ENCODE assay signal across 9 cellular contexts in the genomic region with DNA sequence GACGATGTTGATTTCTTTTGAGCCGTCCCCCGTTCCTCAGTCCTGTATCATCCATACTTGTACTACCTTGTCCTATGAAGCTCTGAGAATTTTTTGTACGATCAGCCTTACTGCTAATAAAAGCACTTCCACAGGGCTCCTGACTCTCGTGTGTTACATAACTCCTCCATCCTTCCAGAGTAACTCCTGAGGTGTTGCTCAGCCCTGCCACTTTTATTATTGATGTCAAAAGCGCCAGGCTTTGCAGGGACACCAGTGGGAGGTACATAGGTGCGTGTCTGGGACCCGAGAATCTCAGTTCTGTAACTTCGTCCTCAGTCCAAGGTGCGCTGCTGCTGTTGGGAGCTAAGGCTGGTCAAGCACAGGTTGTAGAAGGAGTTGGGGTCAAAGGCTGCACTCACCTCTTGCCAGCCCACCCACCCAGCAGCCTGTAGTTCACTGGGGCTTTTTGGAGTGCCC. TPM values are rescaled to one million over a fixed set of nuclear protein-coding genes. Genes with fewer than 3 reads are reported as not detected.
DNase-seq lines count a peak whose midpoint lies in the region; FAIRE-seq and TF ChIP-seq lines count a peak whose summit lies in the region.
"Had no signal": no experiment of that assay in that cellular context is flagged by ENCODE, and none has a peak within 500 bp of the region (broad histone marks: within the 10 kb centered on the region; RNA-seq: fewer than 3 reads in every experiment).

No MANE protein-coding gene starts in this region.

- H3K4me3 ChIP-seq in iPS DF 6.9 (ENCODE audit: low read length) (peak overlapping the region; percentile 87; the same call in 1 of the 2 replicates), spleen (peak overlapping the region in 7 of 8 donors; percentile 60 to 85 (median 74))

- peaks cover 23% of the 10 kb centered on the region for H3K27me3 Mint-ChIP-seq in activated CD4-positive, alpha-beta memory T cell treated with anti-CD3 and anti-CD28 coated beads, Interleukin-2, amount 10 ng/mL, durations not matched to agents 7 days and 5 days

- H3K36me3 ChIP-seq in iPS DF 6.9 (ENCODE audit: control insufficient read depth, insufficient read depth, low read length) (peaks cover 40% of the 10 kb centered on the region), spleen (peaks cover 0 to 52% (median 48%) of the 10 kb centered on the region in 6 donors)

- no CpG with 5 or more reads among the region's 10 CpGs for WGBS in iPS DF 6.9 (ENCODE audit: insufficient coverage, insufficient read length)
- 71 to 86% (median 76%) methylated on average over 10 of the region's 10 CpGs for WGBS in spleen, 5 donors

- H3K27me3 ChIP-seq in iPS DF 6.9 (ENCODE audit: control insufficient read depth, insufficient read depth, low read length) (no peaks in the 10 kb centered on the region), spleen (replicated peaks in 1 of 7) (peaks cover 0 to 36% (median 9%) of the 10 kb centered on the region in 7 donors)

- peaks cover 62% of the 10 kb centered on the region for H3K4me1 Mint-ChIP-seq in activated CD4-positive, alpha-beta memory T cell treated with anti-CD3 and anti-CD28 coated beads, Interleukin-2, amount 10 ng/mL, durations not matched to agents 7 days and 5 days

- H3K27ac ChIP-seq in iPS DF 6.9 (ENCODE audit: low read length) = no peak overlapping the region
- peak overlapping the region in 6 of 8 donors; percentile 81 to 91 (median 88) for H3K27ac ChIP-seq in spleen

- POLR2A ChIA-PET in activated CD4-positive, alpha-beta memory T cell treated with anti-CD3 and anti-CD28 coated beads, Interleukin-2, amount 10 ng/mL, durations not matched to agents 7 days and 5 days (lab: Charles Lee) = interaction anchor here (0.8 to 7.4 kb wide), 4 partner anchors 12 to 303 kb away, joined by 3 to 251 read pairs (median 8); partner anchors contain the start of genes FBXO24, LRCH4, SLC12A9 and SRRT

- H3K9me3 Mint-ChIP-seq in activated CD4-positive, alpha-beta memory T cell treated with anti-CD3 and anti-CD28 coated beads, Interleukin-2, amount 10 ng/mL, durations not matched to agents 7 days and 5 days = no peaks in the 10 kb centered on the region

- H3K36me3 Mint-ChIP-seq in activated CD4-positive, alpha-beta memory T cell treated with anti-CD3 and anti-CD28 coated beads, Interleukin-2, amount 10 ng/mL, durations not matched to agents 7 days and 5 days (ENCODE audit: low read depth) = peaks cover 51% of the 10 kb centered on the region

- no peak for TF ChIP-seq CTCF in spleen (IDR thresholded peaks at IDR 0.05 in 8 of 11, conservative IDR thresholded peaks at IDR 0.05 in 3 of 11)

- H3K27ac Mint-ChIP-seq in activated CD4-positive, alpha-beta memory T cell treated with anti-CD3 and anti-CD28 coated beads, Interleukin-2, amount 10 ng/mL, durations not matched to agents 7 days and 5 days = peak overlapping the region; percentile 95

- intact Hi-C loops in spleen (cut with DNase I; ENCODE audit: low total_unique reads) = no loop called here

- CTCF ChIA-PET in activated CD4-positive, alpha-beta memory T cell treated with anti-CD3 and anti-CD28 coated beads, Interleukin-2, amount 10 ng/mL, durations not matched to agents 7 days and 5 days (lab: Charles Lee) = interaction anchor here (0.9 to 2.1 kb wide), 5 partner anchors 9 to 183 kb away, joined by 3 to 10 read pairs (median 8); partner anchors contain the start of genes POP7 and SRRT

- peak overlapping the region; percentile 78 for H3K4me3 Mint-ChIP-seq in activated CD4-positive, alpha-beta memory T cell treated with anti-CD3 and anti-CD28 coated beads, Interleukin-2, amount 10 ng/mL, durations not matched to agents 7 days and 5 days

- FAIRE-seq in urothelium cell line (lab: Jason Lieb, UNC) = no peak

- TF ChIP-seq POLR2A in spleen (IDR thresholded peaks at IDR 0.05) = no peak

- DNase-seq in DMS53 (lab: John Stamatoyannopoulos, UW) = peak; percentile 50
- DNase-seq in DMS53 treated with DMSO at 0.1 percent for 48 hours (lab: John Stamatoyannopoulos, UW; ENCODE audit: unreplicated experiment) = no peak
- DNase-seq in activated CD4-positive, alpha-beta memory T cell treated with anti-CD3 and anti-CD28 coated beads, Interleukin-2, amount 10 ng/mL, durations not matched to agents 7 days and 5 days = no peak
- no peak for DNase-seq in iPS DF 6.9 (ENCODE audit: low read depth, low spot score)
- DNase-seq in spleen = no peak
- DNase-seq in NCI-H748 (lab: John Stamatoyannopoulos, UW; ENCODE audit: unreplicated experiment) = no peak
- no peak for DNase-seq in urothelium cell line (ENCODE audit: low spot score)
- DNase-seq in NCI-H2107 treated with DMSO at 0.1 percent for 48 hours (lab: John Stamatoyannopoulos, UW; ENCODE audit: unreplicated experiment) = no peak

- peaks cover 2% of the 10 kb centered on the region for H3K4me1 ChIP-seq in iPS DF 6.9 (ENCODE audit: control insufficient read depth, insufficient read depth, low read length)
- H3K4me1 ChIP-seq in spleen = peaks cover 32 to 67% (median 50%) of the 10 kb centered on the region in 6 donors

- H3K9me3 ChIP-seq in iPS DF 6.9 (ENCODE audit: control insufficient read depth, insufficient read depth, low read length) (no peaks in the 10 kb centered on the region), spleen (no peaks in the 10 kb centered on the region)

RNA-seq across cellular contexts. Expression of gene UFSP1, which starts 1.0 kb away (rescaled TPM):
- total RNA-seq in activated CD4-positive, alpha-beta memory T cell treated with anti-CD3 and anti-CD28 coated beads, Interleukin-2, amount 10 ng/mL, durations not matched to agents 7 days and 5 days = 1 to 10 TPM; 2.1 to 3.0 TPM
- 1 to 10 TPM; 1.3 to 5.6 (median 2.8) TPM for total RNA-seq in spleen
- 1 to 10 TPM; 4.2 to 6.9 (median 5.1) TPM for polyA plus RNA-seq in spleen

RNA-seq across cellular contexts. Expression of gene ACHE, which starts 7.1 kb away (rescaled TPM):
- total RNA-seq in activated CD4-positive, alpha-beta memory T cell treated with anti-CD3 and anti-CD28 coated beads, Interleukin-2, amount 10 ng/mL, durations not matched to agents 7 days and 5 days = under 1 TPM in 1 of 2 experiments, not detected in 1; 0.13 TPM
- 10 to 100 TPM in 1 of 7 donors, 1 to 10 TPM in 6; 2.1 to 10.8 (median 4.4) TPM for total RNA-seq in spleen
- polyA plus RNA-seq in spleen = 1 to 10 TPM; 2.0 to 3.7 (median 3.1) TPM
- total RNA-seq: RPMI7951 had no signal

RNA-seq across cellular contexts. Expression of gene SRRT, which starts 13.7 kb away (rescaled TPM):
- 100 to 1,000 TPM; 202 to 205 TPM for total RNA-seq in activated CD4-positive, alpha-beta memory T cell treated with anti-CD3 and anti-CD28 coated beads, Interleukin-2, amount 10 ng/mL, durations not matched to agents 7 days and 5 days
- 100 to 1,000 TPM in 4 of 7 donors, 10 to 100 TPM in 3; 67.0 to 160 (median 132) TPM for total RNA-seq in spleen
- polyA plus RNA-seq in spleen = 100 to 1,000 TPM in 1 of 3 donors, 10 to 100 TPM in 2; 54.7 to 104 (median 92.6) TPM

RNA-seq across cellular contexts. Expression of gene TRIP6, which starts 21.4 kb away (rescaled TPM):
- total RNA-seq in activated CD4-positive, alpha-beta memory T cell treated with anti-CD3 and anti-CD28 coated beads, Interleukin-2, amount 10 ng/mL, durations not matched to agents 7 days and 5 days = 10 to 100 TPM; 28.9 to 30.1 TPM
- total RNA-seq in spleen = 10 to 100 TPM; 17.6 to 30.2 (median 22.2) TPM
- polyA plus RNA-seq in spleen = 10 to 100 TPM; 12.4 to 22.4 (median 14.8) TPM

RNA-seq across cellular contexts. Expression of gene SLC12A9, which starts 36.0 kb away (rescaled TPM):
- 10 to 100 TPM; 34.0 to 36.3 TPM for total RNA-seq in activated CD4-positive, alpha-beta memory T cell treated with anti-CD3 and anti-CD28 coated beads, Interleukin-2, amount 10 ng/mL, durations not matched to agents 7 days and 5 days
- total RNA-seq in spleen = 100 to 1,000 TPM in 1 of 7 donors, 10 to 100 TPM in 6; 34.4 to 109 (median 55.7) TPM
- polyA plus RNA-seq in spleen = 10 to 100 TPM; 17.0 to 48.4 (median 39.3) TPM
